Comparison of ENCODE assay signal across 1 cellular context in genomic region chr11:72782081-72782920, GRCh38.
TF ChIP-seq lines count a peak whose summit lies in the region.

No MANE protein-coding gene starts in this region.

TF ChIP-seq in IMR-90, 13 proteins besides CTCF, POLR2A, EP300 and RAD21:
- TF ChIP-seq CHD1 (IDR thresholded peaks at IDR 0.05; ENCODE audit: low read depth, low read length) (no peak), RFX5 (IDR thresholded peaks at IDR 0.05; ENCODE audit: low read depth, low read length) (no peak), BHLHE40 (IDR thresholded peaks at IDR 0.05; ENCODE audit: low read depth, low read length) (no peak), FOS (IDR thresholded peaks at IDR 0.05; ENCODE audit: low read depth, low read length) (no peak), ELK1 (IDR thresholded peaks at IDR 0.05; ENCODE audit: borderline replicate concordance, low read depth, low read length) (no peak), MAZ (IDR thresholded peaks at IDR 0.05; ENCODE audit: borderline replicate concordance, low read depth, low read length) (no peak)
